ENCODE assay signal across 9 cellular contexts in genomic region chr17:41800601-41801373, GRCh38. TPM values are rescaled to one million over a fixed set of nuclear protein-coding genes. Genes with fewer than 3 reads are reported as not detected.
DNase-seq lines count a peak whose midpoint lies in the region; ATAC-seq and TF ChIP-seq lines count a peak whose summit lies in the region.
"Had no signal": no experiment of that assay in that cellular context is flagged by ENCODE, and none has a peak within 500 bp of the region (broad histone marks: within the 10 kb centered on the region; RNA-seq: fewer than 3 reads in every experiment).

No MANE protein-coding gene starts in this region.

- H3K9me3 Mint-ChIP-seq in nephron progenitor cell (no peaks in the 10 kb centered on the region), glutamatergic neuron (ENCODE audit: unreplicated experiment) (peaks cover 5% of the 10 kb centered on the region)

- TF ChIP-seq CTCF in nephron progenitor cell (IDR thresholded peaks at IDR 0.05), result no peak
- TF ChIP-seq CTCF in glutamatergic neuron (IDR thresholded peaks at IDR 0.05; ENCODE audit: partially characterized antibody, unreplicated experiment), result no peak

- H3K36me3 Mint-ChIP-seq in nephron progenitor cell (ENCODE audit: low read depth) (peaks cover 19% of the 10 kb centered on the region), glutamatergic neuron (ENCODE audit: unreplicated experiment) (no peaks in the 10 kb centered on the region)

- H3K4me3 Mint-ChIP-seq in nephron progenitor cell, result peak overlapping the region; percentile 72
- H3K4me3 Mint-ChIP-seq in glutamatergic neuron (ENCODE audit: unreplicated experiment), result no peak overlapping the region

- peak overlapping the region; percentile 99 for H3K27ac Mint-ChIP-seq in nephron progenitor cell
- H3K27ac Mint-ChIP-seq in glutamatergic neuron (ENCODE audit: unreplicated experiment), result no peak overlapping the region

- ATAC-seq in esophagus mucosa, result peak; percentile 93
- no peak for ATAC-seq in GM18858 (IDR thresholded peaks at IDR 0.05; ENCODE audit: unreplicated experiment)
- no peak for ATAC-seq in GM18909 (IDR thresholded peaks at IDR 0.05; ENCODE audit: poor library complexity, unreplicated experiment)

- H3K4me1 Mint-ChIP-seq in nephron progenitor cell (peaks cover 51% of the 10 kb centered on the region), glutamatergic neuron (ENCODE audit: low read depth, unreplicated experiment) (peaks cover 3% of the 10 kb centered on the region)

- DNase-seq in DMS53 (lab: John Stamatoyannopoulos, UW), result peak; percentile 95
- DNase-seq in NCI-H526 (lab: John Stamatoyannopoulos, UW), result peak; percentile 73 to 80
- peak; percentile 49 for DNase-seq in nephron progenitor cell
- DNase-seq in stimulated activated CD4-positive, alpha-beta T cell treated with anti-CD3 and anti-CD28 coated beads, Interleukin-4, amount 100 ng/mL, for 4 hours, result no peak
- DNase-seq in glutamatergic neuron, result no peak

- H3K27me3 Mint-ChIP-seq in nephron progenitor cell (ENCODE audit: low read depth, poor library complexity) (peaks cover 4% of the 10 kb centered on the region), glutamatergic neuron (ENCODE audit: unreplicated experiment) (peaks cover 4% of the 10 kb centered on the region)

RNA-seq across cellular contexts. Expression of gene P3H4, which starts 11.0 kb away (rescaled TPM):
- total RNA-seq in esophagus mucosa (1.9 TPM), glutamatergic neuron (ENCODE audit: unreplicated experiment) (5.6 TPM)

RNA-seq across cellular contexts. Expression of gene FKBP10, which starts 12.0 kb away (rescaled TPM):
- total RNA-seq in esophagus mucosa (3.1 TPM), glutamatergic neuron (ENCODE audit: unreplicated experiment) (28.5 TPM)

RNA-seq across cellular contexts. Expression of gene JUP, which starts 14.3 kb away (rescaled TPM):
- total RNA-seq in esophagus mucosa (1,050 TPM), glutamatergic neuron (ENCODE audit: unreplicated experiment) (252 TPM)

RNA-seq across cellular contexts. Expression of gene NT5C3B, which starts 35.2 kb away (rescaled TPM):
- 22.8 TPM for total RNA-seq in esophagus mucosa
- 165 TPM for total RNA-seq in glutamatergic neuron (ENCODE audit: unreplicated experiment)

RNA-seq across cellular contexts. Expression of gene KLHL10, which starts 36.8 kb away (rescaled TPM):
- total RNA-seq in esophagus mucosa, result 0.32 TPM
- not detected for total RNA-seq in glutamatergic neuron (ENCODE audit: unreplicated experiment)
- total RNA-seq: HT1080 had no signal

Comparison
In these comparisons a context has a peak if more than half of its experiments do, and no peak if none do; other contexts are left out.
1. DNase-seq: peak in DMS53 (single experiment), NCI-H526 (2 of 2) and nephron progenitor cell (single experiment); none in stimulated activated CD4-positive, alpha-beta T cell treated with anti-CD3 and anti-CD28 coated beads, Interleukin-4, amount 100 ng/mL, for 4 hours (0 of 2) and glutamatergic neuron (single experiment).